8 cellular contexts compared by ENCODE assay signal in genomic region chr14:90331497-90332270, GRCh38. TPM values are rescaled to one million over a fixed set of nuclear protein-coding genes. Genes with fewer than 3 reads are reported as not detected.
DNase-seq lines count a peak whose midpoint lies in the region; ATAC-seq, FAIRE-seq and TF ChIP-seq lines count a peak whose summit lies in the region.

Gene NRDE2, minus strand, starts transcription at chr14:90331941. Its CDS starts 37 bp downstream, at chr14:90331904.

- ATAC-seq in GM19025 (IDR thresholded peaks at IDR 0.05; ENCODE audit: low read depth, unreplicated experiment) (peak; percentile 95), HG03280 (IDR thresholded peaks at IDR 0.05; ENCODE audit: unreplicated experiment) (peak; percentile 96), WTC11 (peak; percentile 100)

- peaks cover 31% of the 10 kb centered on the region for H3K27me3 Mint-ChIP-seq in WTC11 (ENCODE audit: low read depth)

- H3K4me2 ChIP-seq in smooth muscle cell = peak within 1 kb of the TSS; percentile 89

- H3K27me3 ChIP-seq in bronchial epithelial cell (ENCODE audit: control insufficient read depth, insufficient read depth, low read length) (no peaks in the 10 kb centered on the region), smooth muscle cell (ENCODE audit: low read depth) (peaks cover 16% of the 10 kb centered on the region)

- H3K4me3 ChIP-seq in bronchial epithelial cell (ENCODE audit: low read depth, low read length) (peak within 1 kb of the TSS; percentile 59), smooth muscle cell (peak within 1 kb of the TSS; percentile 62)

- H3K36me3 ChIP-seq in bronchial epithelial cell (ENCODE audit: control insufficient read depth, insufficient read depth, low read length) = no peaks in the 10 kb centered on the region
- no peaks in the 10 kb centered on the region for H3K36me3 ChIP-seq in smooth muscle cell (ENCODE audit: low read depth)

- peaks cover 8% of the 10 kb centered on the region for H3K4me1 ChIP-seq in smooth muscle cell (ENCODE audit: low read depth)

- peak within 1 kb of the TSS; percentile 22 for H3K27ac ChIP-seq in smooth muscle cell (ENCODE audit: low read depth)

- H3K9me3 ChIP-seq in smooth muscle cell (replicated peaks; ENCODE audit: low read depth) = no peaks in the 10 kb centered on the region

- peaks cover 19% of the 10 kb centered on the region for H3K79me2 ChIP-seq in smooth muscle cell (ENCODE audit: low read depth)

- H3K4me3 Mint-ChIP-seq in WTC11 = peak within 1 kb of the TSS; percentile 76

- H3F3A ChIP-seq in smooth muscle cell (ENCODE audit: low read depth) = peaks cover 7% of the 10 kb centered on the region

- peaks cover 7% of the 10 kb centered on the region for H3K4me1 Mint-ChIP-seq in WTC11

- H3K36me3 Mint-ChIP-seq in WTC11 = no peaks in the 10 kb centered on the region

- no peaks in the 10 kb centered on the region for H3K9me3 Mint-ChIP-seq in WTC11

- H4K20me1 ChIP-seq in smooth muscle cell (ENCODE audit: low read depth) = no peaks in the 10 kb centered on the region

- DNase-seq in AG09319 (ENCODE audit: extremely low read depth, low read depth) = peak; percentile 89
- DNase-seq in NCI-H345 (lab: John Stamatoyannopoulos, UW) = peak; percentile 98
- peak; percentile 100 for DNase-seq in WTC11 (ENCODE audit: low spot score)
- DNase-seq in bronchial epithelial cell (ENCODE audit: low read depth) = peak; percentile 88
- DNase-seq in iPS-NIHi7 (ENCODE audit: extremely low spot score) = peak; percentile 99
- DNase-seq in smooth muscle cell (lab: John Stamatoyannopoulos, UW; ENCODE audit: unreplicated experiment) = peak; percentile 93

- H3K9ac ChIP-seq in smooth muscle cell (ENCODE audit: low read depth) = peak within 1 kb of the TSS; percentile 65

- TF ChIP-seq CTCF in AG09319 (IDR thresholded peaks at IDR 0.05; ENCODE audit: low read depth, low read length) (no peak), WTC11 (IDR thresholded peaks at IDR 0.05) (no peak), bronchial epithelial cell (IDR thresholded peaks at IDR 0.05; ENCODE audit: insufficient read depth, low read length, severe bottlenecking) (peak; percentile 6), smooth muscle cell (IDR thresholded peaks at IDR 0.05; ENCODE audit: borderline replicate concordance, insufficient read depth, poor library complexity, severe bottlenecking) (no peak)

- WGBS in smooth muscle cell (ENCODE audit: low lambda C conversion rate) = 6% methylated on average over 44 of the region's 46 CpGs

- no peak for FAIRE-seq in bronchial epithelial cell (lab: Jason Lieb, UNC)

- peak within 1 kb of the TSS; percentile 95 for H3K27ac Mint-ChIP-seq in WTC11

- H2AFZ ChIP-seq in smooth muscle cell (ENCODE audit: low read depth) = peak within 1 kb of the TSS; percentile 96

- CTCF ChIA-PET in WTC11 (lab: Charles Lee) = no interaction called here

- POLR2A ChIA-PET in WTC11 (lab: Charles Lee) = no interaction called here

TF ChIP-seq in WTC11, 78 proteins besides CTCF, POLR2A, EP300 and RAD21:
- TF ChIP-seq ARID4B (CRISPR knock-in tag; IDR thresholded peaks at IDR 0.05; ENCODE audit: borderline replicate concordance) (peak; percentile 18; the same call in 1 of the 2 replicates), ZNF532 (CRISPR knock-in tag; IDR thresholded peaks at IDR 0.05; ENCODE audit: borderline replicate concordance) (peak; percentile 95; the same call in 1 of the 2 replicates), FOXK1 (CRISPR knock-in tag; IDR thresholded peaks at IDR 0.05) (0 out of 2 replicates have a peak, but pooled peaks have one; percentile 54), TP53 (CRISPR knock-in tag; IDR thresholded peaks at IDR 0.05) (no peak), ETV6 (CRISPR knock-in tag; IDR thresholded peaks at IDR 0.05) (peak; percentile 37; the same call in 1 of the 2 replicates), CREB1 (CRISPR knock-in tag; IDR thresholded peaks at IDR 0.05) (no peak)

RNA-seq across cellular contexts. Expression of gene NRDE2, which starts in this region (rescaled TPM):
- total RNA-seq in WTC11 (2021) (12.1 to 13.5 TPM (median 12.2 TPM) in 3 replicates), bronchial epithelial cell (5.8 and 6.1 TPM in 2 replicates), smooth muscle cell (7.5 and 8.0 TPM in 2 replicates)
- polyA plus RNA-seq in smooth muscle cell = 9.9 and 17.5 TPM in 2 replicates

Comparison
In these comparisons a context has a peak if more than half of its experiments do, and no peak if none do; other contexts are left out.
1. Peak in every context shown above with its lines: DNase-seq, ATAC-seq, H3K4me3 ChIP-seq and H3K27ac ChIP-seq.